Comparison of ENCODE assay signal across 2 cellular contexts in genomic region chr2:178476477-178476876, GRCh38.
TF ChIP-seq lines count a peak whose summit lies in the region.

No MANE protein-coding gene starts in this region.

TF ChIP-seq in GM12878, 131 proteins besides CTCF, POLR2A, EP300 and RAD21:
- TF ChIP-seq BCL11A (IDR thresholded peaks at IDR 0.05; ENCODE audit: low read depth, low read length) (no peak), DPF2 (IDR thresholded peaks at IDR 0.05) (no peak), GABPA (IDR thresholded peaks at IDR 0.05; ENCODE audit: low read depth) (no peak), ZBTB33 (IDR thresholded peaks at IDR 0.05) (no peak), MTA2 (IDR thresholded peaks at IDR 0.05; ENCODE audit: low read depth) (no peak), CBFB (IDR thresholded peaks at IDR 0.05; ENCODE audit: low read depth) (no peak), CHD1 (IDR thresholded peaks at IDR 0.05; ENCODE audit: low read depth, low read length) (no peak), FOXM1 (IDR thresholded peaks at IDR 0.05; ENCODE audit: low read depth, low read length) (no peak)

TF ChIP-seq in neural cell, 6 proteins besides CTCF, POLR2A, EP300 and RAD21:
- TF ChIP-seq EZH2 (IDR thresholded peaks at IDR 0.05; ENCODE audit: borderline replicate concordance, insufficient read depth, low read length, poor library complexity, severe bottlenecking), result no peak
- TF ChIP-seq REST (IDR thresholded peaks at IDR 0.05; ENCODE audit: borderline replicate concordance), result no peak
- no peak for TF ChIP-seq SMC3 (conservative IDR thresholded peaks at IDR 0.05; ENCODE audit: poor library complexity)
- TF ChIP-seq TAF1 (IDR thresholded peaks at IDR 0.05; ENCODE audit: low read depth), result no peak
- no peak for TF ChIP-seq POLR2AphosphoS5 (IDR thresholded peaks at IDR 0.05)
- TF ChIP-seq MXI1 (conservative IDR thresholded peaks at IDR 0.05; ENCODE audit: poor library complexity, severe bottlenecking), result no peak
